ENCODE assay signal across 17 cellular contexts in the genomic region with DNA sequence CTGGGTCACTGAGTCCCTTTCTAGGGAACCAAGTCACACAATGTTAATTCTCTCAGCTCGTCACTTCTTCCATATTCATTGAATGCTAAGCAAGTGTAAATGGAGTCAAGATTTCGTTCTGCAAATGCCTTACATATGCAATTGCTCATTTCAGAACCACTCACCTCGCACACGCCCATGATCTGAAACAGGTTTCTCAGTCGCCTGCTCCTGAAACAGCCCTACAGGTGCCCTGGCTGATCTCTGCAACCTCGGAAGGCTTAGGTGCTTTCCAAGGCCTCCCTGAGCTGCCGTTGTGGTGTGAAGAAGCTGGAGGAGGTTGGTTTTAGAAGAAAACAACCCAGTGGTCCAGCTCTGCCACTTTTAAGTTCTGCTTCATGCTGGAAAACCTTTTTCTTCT.
DNase-seq lines count a peak whose midpoint lies in the region; ATAC-seq, FAIRE-seq and TF ChIP-seq lines count a peak whose summit lies in the region.
"Had no signal": no experiment of that assay in that cellular context is flagged by ENCODE, and none has a peak within 500 bp of the region (broad histone marks: within the 10 kb centered on the region; RNA-seq: fewer than 3 reads in every experiment).

No MANE protein-coding gene starts in this region.

- H3K4me1 ChIP-seq in ascending aorta (no peaks in the 10 kb centered on the region), sigmoid colon (no peaks in the 10 kb centered on the region)
- H3K4me1 ChIP-seq: upper lobe of right lung had no signal

- H3K9me3 ChIP-seq in ascending aorta = no peaks in the 10 kb centered on the region
- H3K9me3 ChIP-seq in sigmoid colon = no peaks in the 10 kb centered on the region
- H3K9me3 ChIP-seq: upper lobe of right lung had no signal

- TF ChIP-seq POLR2A in GM12891 (IDR thresholded peaks at IDR 0.05; ENCODE audit: low read depth, low read length) (no peak), sigmoid colon (IDR thresholded peaks at IDR 0.05) (no peak)

- intact Hi-C loops in ascending aorta (cut with DNase I) = no loop called here
- intact Hi-C loops in sigmoid colon (cut with DNase I) = no loop called here

- 75 to 81% methylated on average over 7 of the region's 7 CpGs for WGBS in sigmoid colon, 2 donors

- peak; percentile 86 for FAIRE-seq in GM12891 (lab: Jason Lieb, UNC)

- no peak for TF ChIP-seq EP300 in sigmoid colon (IDR thresholded peaks at IDR 0.05)

- in situ Hi-C loops in G401 (cut with HindIII; ENCODE audit: low sequenced_read_pairs) = no loop called here

- H3K4me3 ChIP-seq in ascending aorta (no peak overlapping the region), sigmoid colon (no peak overlapping the region)
- H3K4me3 ChIP-seq: smooth muscle cell, upper lobe of right lung had no signal

- H3K27me3 ChIP-seq in ascending aorta (no peaks in the 10 kb centered on the region), sigmoid colon (peaks cover 0 to 4% (median 3%) of the 10 kb centered on the region in 3 donors)
- H3K27me3 ChIP-seq: upper lobe of right lung had no signal

- H3K27ac ChIP-seq in ascending aorta (no peak overlapping the region), sigmoid colon (no peak overlapping the region)
- H3K27ac ChIP-seq: upper lobe of right lung had no signal

- DNase-seq in GM12891 (ENCODE audit: insufficient read length, low spot score) (peak; percentile 41), GM19238 (ENCODE audit: insufficient read length, low spot score) (peak; percentile 38), NCI-H69 (lab: John Stamatoyannopoulos, UW) (peak; percentile 28), G401 (ENCODE audit: low spot score) (no peak), ascending aorta (ENCODE audit: low spot score in 2 of 2) (no peak), sigmoid colon (no peak)
- DNase-seq: activated gamma-delta T cell; aorta; immature natural killer cell; IMR-90; natural killer cell; stimulated activated naive CD4-positive, alpha-beta T cell; upper lobe of right lung had no signal

- H3K36me3 ChIP-seq in ascending aorta (no peaks in the 10 kb centered on the region), sigmoid colon (no peaks in the 10 kb centered on the region)
- H3K36me3 ChIP-seq: upper lobe of right lung had no signal

- TF ChIP-seq CTCF in ascending aorta (IDR thresholded peaks at IDR 0.05) (no peak), sigmoid colon (IDR thresholded peaks at IDR 0.05) (no peak)

- peak; percentile 30 for ATAC-seq in HG02763 (IDR thresholded peaks at IDR 0.05; ENCODE audit: unreplicated experiment)
- no peak for ATAC-seq in HG03439 (IDR thresholded peaks at IDR 0.05; ENCODE audit: unreplicated experiment)
- ATAC-seq: natural killer cell, upper lobe of right lung, WTC11 had no signal

TF ChIP-seq in GM12891, 5 proteins besides CTCF, POLR2A, EP300 and RAD21:
- no peak for TF ChIP-seq PAX5 (IDR thresholded peaks at IDR 0.05; ENCODE audit: insufficient read depth, low read length, severe bottlenecking)
- no peak for TF ChIP-seq TAF1 (IDR thresholded peaks at IDR 0.05; ENCODE audit: low read depth, low read length)
- TF ChIP-seq SPI1 (IDR thresholded peaks at IDR 0.05; ENCODE audit: low read depth, low read length) = no peak
- no peak for TF ChIP-seq POLR2AphosphoS5 (IDR thresholded peaks at IDR 0.05; ENCODE audit: low read depth, low read length)
- TF ChIP-seq POU2F2 (IDR thresholded peaks at IDR 0.05; ENCODE audit: low read depth, low read length) = no peak; the same call in 1 of the 2 replicates

Comparison
In these comparisons a context has a peak if more than half of its experiments do, and no peak if none do; other contexts are left out.
1. DNase-seq: peak in GM12891 (single experiment), GM19238 (single experiment) and NCI-H69 (single experiment); none in G401 (single experiment), ascending aorta (0 of 2) and sigmoid colon (single experiment).